ENCODE assay signal across 8 cellular contexts in genomic region chr2:161245237-161245505, GRCh38.
DNase-seq lines count a peak whose midpoint lies in the region; TF ChIP-seq lines count a peak whose summit lies in the region.

No MANE protein-coding gene starts in this region.

- peaks cover 0 to 4% (median 1%) of the 10 kb centered on the region in 4 donors for H3K4me1 ChIP-seq in liver (ENCODE audit: control insufficient read depth in 4 of 4, insufficient read depth in 4 of 4, low read length in 3 of 4)

- peak overlapping the region; percentile 92 for H3K4me3 Mint-ChIP-seq in activated naive CD4-positive, alpha-beta T cell treated with anti-CD3 and anti-CD28 coated beads, Interleukin-2, amount 10 ng/mL, durations not matched to agents 7 days and 5 days
- peak overlapping the region; percentile 92 for H3K4me3 Mint-ChIP-seq in activated naive CD8-positive, alpha-beta T cell treated with anti-CD3 and anti-CD28 coated beads for 36 hours
- peak overlapping the region; percentile 87 for H3K4me3 Mint-ChIP-seq in type B pancreatic cell

- no peak for TF ChIP-seq RAD21 in liver (IDR thresholded peaks at IDR 0.05)

- H3K36me3 Mint-ChIP-seq in activated naive CD4-positive, alpha-beta T cell treated with anti-CD3 and anti-CD28 coated beads, Interleukin-2, amount 10 ng/mL, durations not matched to agents 7 days and 5 days: peaks cover 11% of the 10 kb centered on the region
- peaks cover 8% of the 10 kb centered on the region for H3K36me3 Mint-ChIP-seq in activated naive CD8-positive, alpha-beta T cell treated with anti-CD3 and anti-CD28 coated beads for 36 hours
- H3K36me3 Mint-ChIP-seq in type B pancreatic cell: no peaks in the 10 kb centered on the region

- peak overlapping the region; percentile 55 to 64 for H3K27ac ChIP-seq in liver (ENCODE audit: low read depth in 1 of 2, low read length in 2 of 2)

- no peaks in the 10 kb centered on the region for H3K27me3 Mint-ChIP-seq in activated naive CD4-positive, alpha-beta T cell treated with anti-CD3 and anti-CD28 coated beads, Interleukin-2, amount 10 ng/mL, durations not matched to agents 7 days and 5 days
- H3K27me3 Mint-ChIP-seq in activated naive CD8-positive, alpha-beta T cell treated with anti-CD3 and anti-CD28 coated beads for 36 hours: peaks cover 29% of the 10 kb centered on the region
- H3K27me3 Mint-ChIP-seq in type B pancreatic cell: peaks cover 24% of the 10 kb centered on the region

- peaks cover 41% of the 10 kb centered on the region for H3K4me1 Mint-ChIP-seq in activated naive CD4-positive, alpha-beta T cell treated with anti-CD3 and anti-CD28 coated beads, Interleukin-2, amount 10 ng/mL, durations not matched to agents 7 days and 5 days
- H3K4me1 Mint-ChIP-seq in activated naive CD8-positive, alpha-beta T cell treated with anti-CD3 and anti-CD28 coated beads for 36 hours: peaks cover 42% of the 10 kb centered on the region
- H3K4me1 Mint-ChIP-seq in type B pancreatic cell (ENCODE audit: unreplicated experiment): peaks cover 16% of the 10 kb centered on the region

- DNase-seq in activated naive CD4-positive, alpha-beta T cell treated with anti-CD3 and anti-CD28 coated beads, Interleukin-2, amount 10 ng/mL, durations not matched to agents 7 days and 5 days: no peak
- no peak for DNase-seq in activated naive CD4-positive, alpha-beta T cell (lab: John Stamatoyannopoulos, UW)
- no peak for DNase-seq in activated naive CD8-positive, alpha-beta T cell treated with anti-CD3 and anti-CD28 coated beads for 36 hours
- DNase-seq in type B pancreatic cell (ENCODE audit: extremely low spot score, unreplicated experiment): no peak
- no peak for DNase-seq in NCI-H226
- DNase-seq in hypothalamus (lab: John Stamatoyannopoulos, UW): no peak
- DNase-seq in HPDE6-E6E7 (ENCODE audit: extremely low spot score): no peak

- peak overlapping the region; percentile 93 for H3K27ac Mint-ChIP-seq in activated naive CD4-positive, alpha-beta T cell treated with anti-CD3 and anti-CD28 coated beads, Interleukin-2, amount 10 ng/mL, durations not matched to agents 7 days and 5 days
- peak overlapping the region; percentile 95 for H3K27ac Mint-ChIP-seq in activated naive CD8-positive, alpha-beta T cell treated with anti-CD3 and anti-CD28 coated beads for 36 hours
- peak overlapping the region; percentile 79 for H3K27ac Mint-ChIP-seq in type B pancreatic cell

- CTCF ChIA-PET in activated naive CD4-positive, alpha-beta T cell treated with anti-CD3 and anti-CD28 coated beads, Interleukin-2, amount 10 ng/mL, durations not matched to agents 7 days and 5 days (lab: Charles Lee): interaction anchor here (1.1 kb wide), 1 partner anchor 9 kb away, joined by 3 read pairs; no protein-coding TSS in a partner anchor

- TF ChIP-seq CTCF in liver (IDR thresholded peaks at IDR 0.05; ENCODE audit: low read depth, low read length, missing input control): no peak
- no peak for TF ChIP-seq CTCF in type B pancreatic cell (conservative IDR thresholded peaks at IDR 0.05)

- peak overlapping the region in 1 of 2 donors; percentile 67 for H3K9ac ChIP-seq in liver (ENCODE audit: low read depth in 1 of 2, low read length in 2 of 2)

- H3K36me3 ChIP-seq in liver (ENCODE audit: control insufficient read depth in 4 of 4, insufficient read depth in 3 of 4, low read depth in 1 of 4, low read length in 3 of 4): no peaks in the 10 kb centered on the region

- WGBS in liver: 20% methylated on average over 5 of the region's 5 CpGs

- peak overlapping the region in 2 of 3 donors; percentile 33 to 64 for H3K4me3 ChIP-seq in liver (ENCODE audit: low read depth in 1 of 3, low read length in 3 of 3)

- no peaks in the 10 kb centered on the region for H3K27me3 ChIP-seq in liver (ENCODE audit: control insufficient read depth in 4 of 4, insufficient read depth in 4 of 4, low read length in 3 of 4)

- no peaks in the 10 kb centered on the region for H3K9me3 Mint-ChIP-seq in activated naive CD4-positive, alpha-beta T cell treated with anti-CD3 and anti-CD28 coated beads, Interleukin-2, amount 10 ng/mL, durations not matched to agents 7 days and 5 days
- no peaks in the 10 kb centered on the region for H3K9me3 Mint-ChIP-seq in activated naive CD8-positive, alpha-beta T cell treated with anti-CD3 and anti-CD28 coated beads for 36 hours
- no peaks in the 10 kb centered on the region for H3K9me3 Mint-ChIP-seq in type B pancreatic cell

- no peaks in the 10 kb centered on the region for H3K9me3 ChIP-seq in liver (ENCODE audit: control insufficient read depth in 4 of 4, low read length in 3 of 4)

TF ChIP-seq in liver, 16 proteins besides CTCF, POLR2A, EP300 and RAD21:
- TF ChIP-seq REST (IDR thresholded peaks at IDR 0.05) (no peak), MAX (IDR thresholded peaks at IDR 0.05) (no peak), NR2F2 (IDR thresholded peaks at IDR 0.05) (no peak), RXRA (IDR thresholded peaks at IDR 0.05) (no peak), SP1 (IDR thresholded peaks at IDR 0.05) (no peak), FOXA1 (IDR thresholded peaks at IDR 0.05) (no peak), ATF3 (IDR thresholded peaks at IDR 0.05) (no peak), ZBTB33 (IDR thresholded peaks at IDR 0.05) (no peak), GABPA (IDR thresholded peaks at IDR 0.05 in 1 of 2, conservative IDR thresholded peaks at IDR 0.05 in 1 of 2) (no peak), HNF4A (conservative IDR thresholded peaks at IDR 0.05) (no peak), EGR1 (IDR thresholded peaks at IDR 0.05; ENCODE audit: low read depth in 2 of 2) (no peak), YY1 (IDR thresholded peaks at IDR 0.05) (no peak), JUND (IDR thresholded peaks at IDR 0.05) (no peak), HNF4G (IDR thresholded peaks at IDR 0.05) (no peak), TAF1 (conservative IDR thresholded peaks at IDR 0.05) (no peak), FOXA2 (IDR thresholded peaks at IDR 0.05) (no peak)
